Comparison of ENCODE assay signal across 19 cellular contexts in genomic region chr16:74625500-74626350, GRCh38. TPM values are rescaled to one million over a fixed set of nuclear protein-coding genes. Genes with fewer than 3 reads are reported as not detected.
DNase-seq lines count a peak whose midpoint lies in the region; ATAC-seq and TF ChIP-seq lines count a peak whose summit lies in the region.
"Had no signal": no experiment of that assay in that cellular context is flagged by ENCODE, and none has a peak within 500 bp of the region (broad histone marks: within the 10 kb centered on the region; RNA-seq: fewer than 3 reads in every experiment).

No MANE protein-coding gene starts in this region.

- peaks cover 10% of the 10 kb centered on the region for H3K4me1 ChIP-seq in GM23338 (ENCODE audit: insufficient read depth)
- H3K4me1 ChIP-seq: ascending aorta, foreskin keratinocyte, uterus had no signal

- peaks cover 87% of the 10 kb centered on the region for H3K36me3 ChIP-seq in GM23338 (ENCODE audit: insufficient read depth)
- H3K36me3 ChIP-seq: uterus had no signal

- no peak overlapping the region for H2AFZ ChIP-seq in GM23338

- H3K4me3 Mint-ChIP-seq in activated T-cell treated with anti-CD3 and anti-CD28 coated beads, Interleukin-2, amount 50 U/mL, for 72 hours, result peak overlapping the region; percentile 75 to 87
- H3K4me3 Mint-ChIP-seq in GM23338, result no peak overlapping the region
- no peak overlapping the region for H3K4me3 Mint-ChIP-seq in stimulated activated memory B cell treated with anti-CD40 and anti-IgM and Interleukin-4, amounts not matched to agents 10 μg/mL and 1 μg/mL and 100 μg/mL, for 72 hours

- no peaks in the 10 kb centered on the region for H3K9me2 ChIP-seq in GM23338 (ENCODE audit: insufficient read depth)

- H3K9me3 Mint-ChIP-seq in activated T-cell treated with anti-CD3 and anti-CD28 coated beads, Interleukin-2, amount 50 U/mL, for 72 hours, result no peaks in the 10 kb centered on the region
- H3K9me3 Mint-ChIP-seq in GM23338, result no peaks in the 10 kb centered on the region
- no peaks in the 10 kb centered on the region for H3K9me3 Mint-ChIP-seq in stimulated activated memory B cell treated with anti-CD40 and anti-IgM and Interleukin-4, amounts not matched to agents 10 μg/mL and 1 μg/mL and 100 μg/mL, for 72 hours
- H3K9me3 Mint-ChIP-seq: T-helper 1 cell treated with Interleukin-12 subunit alpha and Interleukin-12 subunit beta and Interleukin-4 antibody, amounts not matched to agents 30 μg/mL and 1 μg/mL, for 36 hours had no signal

- H3K27ac Mint-ChIP-seq in activated T-cell treated with anti-CD3 and anti-CD28 coated beads, Interleukin-2, amount 50 U/mL, for 72 hours, result peak overlapping the region; percentile 95
- no peak overlapping the region for H3K27ac Mint-ChIP-seq in GM23338
- peak overlapping the region; percentile 67 for H3K27ac Mint-ChIP-seq in stimulated activated memory B cell treated with anti-CD40 and anti-IgM and Interleukin-4, amounts not matched to agents 10 μg/mL and 1 μg/mL and 100 μg/mL, for 72 hours
- H3K27ac Mint-ChIP-seq: T-helper 1 cell treated with Interleukin-12 subunit alpha and Interleukin-12 subunit beta and Interleukin-4 antibody, amounts not matched to agents 30 μg/mL and 1 μg/mL, for 36 hours had no signal

- peaks cover 19% of the 10 kb centered on the region for H3F3A ChIP-seq in GM23338 (replicated peaks; ENCODE audit: low read depth)

- peak overlapping the region; percentile 9; the same call in 1 of the 2 replicates for H3K27ac ChIP-seq in GM23338 (ENCODE audit: low read depth)
- H3K27ac ChIP-seq: ascending aorta, foreskin keratinocyte had no signal

- H3K27me3 Mint-ChIP-seq in activated T-cell treated with anti-CD3 and anti-CD28 coated beads, Interleukin-2, amount 50 U/mL, for 72 hours (ENCODE audit: low read depth), result no peaks in the 10 kb centered on the region
- H3K27me3 Mint-ChIP-seq in GM23338 (ENCODE audit: insufficient read depth, low read depth, poor library complexity), result peaks cover 1% of the 10 kb centered on the region
- H3K27me3 Mint-ChIP-seq in stimulated activated memory B cell treated with anti-CD40 and anti-IgM and Interleukin-4, amounts not matched to agents 10 μg/mL and 1 μg/mL and 100 μg/mL, for 72 hours, result no peaks in the 10 kb centered on the region

- no peak overlapping the region for H3K4me2 ChIP-seq in GM23338

- peaks cover 14 to 59% of the 10 kb centered on the region in 2 donors for H3K36me3 Mint-ChIP-seq in activated T-cell treated with anti-CD3 and anti-CD28 coated beads, Interleukin-2, amount 50 U/mL, for 72 hours (ENCODE audit: insufficient read depth in 2 of 2)
- peaks cover 99% of the 10 kb centered on the region for H3K36me3 Mint-ChIP-seq in GM23338 (ENCODE audit: low read depth)
- peaks cover 71% of the 10 kb centered on the region for H3K36me3 Mint-ChIP-seq in stimulated activated memory B cell treated with anti-CD40 and anti-IgM and Interleukin-4, amounts not matched to agents 10 μg/mL and 1 μg/mL and 100 μg/mL, for 72 hours

- peak; percentile 24 to 29 for ATAC-seq in activated T-cell treated with anti-CD3 and anti-CD28 coated beads, Interleukin-2, amount 50 U/mL, for 72 hours (replicated peaks in 1 of 2)
- no peak for ATAC-seq in GM23338
- no peak for ATAC-seq in stimulated activated memory B cell treated with anti-CD40 and anti-IgM and Interleukin-4, amounts not matched to agents 10 μg/mL and 1 μg/mL and 100 μg/mL, for 72 hours
- ATAC-seq: foreskin keratinocyte had no signal

- H3K4me1 Mint-ChIP-seq in activated T-cell treated with anti-CD3 and anti-CD28 coated beads, Interleukin-2, amount 50 U/mL, for 72 hours (ENCODE audit: low read depth), result peaks cover 62% of the 10 kb centered on the region
- peaks cover 16% of the 10 kb centered on the region; the same call in 2 of the 3 replicates for H3K4me1 Mint-ChIP-seq in GM23338
- peaks cover 35% of the 10 kb centered on the region for H3K4me1 Mint-ChIP-seq in stimulated activated memory B cell treated with anti-CD40 and anti-IgM and Interleukin-4, amounts not matched to agents 10 μg/mL and 1 μg/mL and 100 μg/mL, for 72 hours

- no peak for TF ChIP-seq CTCF in GM23338 (conservative IDR thresholded peaks at IDR 0.05; ENCODE audit: low read depth in 2 of 2)

- no peaks in the 10 kb centered on the region for H3K27me3 ChIP-seq in GM23338 (ENCODE audit: insufficient read depth)
- H3K27me3 ChIP-seq: ascending aorta, foreskin keratinocyte, uterus had no signal

- DNase-seq in activated T-cell treated with anti-CD3 and anti-CD28 coated beads, Interleukin-2, amount 50 U/mL, for 72 hours, result peak; percentile 28 to 42
- no peak for DNase-seq in activated T-cell treated with anti-CD3 and anti-CD28 coated beads, Interleukin-2, amount 50 U/mL, for 48 hours
- DNase-seq in GM23338 (ENCODE audit: low spot score) (no peak), islet precursor cell (peak; percentile 10), NCI-H2029 (lab: John Stamatoyannopoulos, UW) (no peak), NCI-H446 (lab: John Stamatoyannopoulos, UW) (no peak), nucleus accumbens (lab: John Stamatoyannopoulos, UW) (no peak)
- DNase-seq: COR-L47, foreskin keratinocyte, HCEC 1CT, hypothalamus, kidney glomerular epithelial cell, NCI-H1092, NCI-H69, SIG-M5, uterus had no signal

- no peak overlapping the region for H3K4me3 ChIP-seq in GM23338
- H3K4me3 ChIP-seq: ascending aorta, uterus had no signal

- H4K20me1 ChIP-seq in GM23338 (replicated peaks; ENCODE audit: insufficient read depth), result peaks cover 60% of the 10 kb centered on the region

- H3K79me2 ChIP-seq in GM23338 (replicated peaks; ENCODE audit: insufficient read depth), result peaks cover 13% of the 10 kb centered on the region; the same call in 1 of the 2 replicates

TF ChIP-seq in GM23338, 12 proteins besides CTCF, POLR2A, EP300 and RAD21 (continues in another document):
- TF ChIP-seq NANOG (IDR thresholded peaks at IDR 0.05; ENCODE audit: borderline replicate concordance) (no peak), EZH2 (IDR thresholded peaks at IDR 0.05; ENCODE audit: low read depth, unreplicated experiment) (no peak), CREB1 (CRISPR knock-in tag; IDR thresholded peaks at IDR 0.05; ENCODE audit: low read depth) (no peak), ZNF114 (CRISPR knock-in tag; IDR thresholded peaks at IDR 0.05) (no peak), REST (IDR thresholded peaks at IDR 0.05; ENCODE audit: unreplicated experiment) (no peak)
- TF ChIP-seq, protein P1, sequence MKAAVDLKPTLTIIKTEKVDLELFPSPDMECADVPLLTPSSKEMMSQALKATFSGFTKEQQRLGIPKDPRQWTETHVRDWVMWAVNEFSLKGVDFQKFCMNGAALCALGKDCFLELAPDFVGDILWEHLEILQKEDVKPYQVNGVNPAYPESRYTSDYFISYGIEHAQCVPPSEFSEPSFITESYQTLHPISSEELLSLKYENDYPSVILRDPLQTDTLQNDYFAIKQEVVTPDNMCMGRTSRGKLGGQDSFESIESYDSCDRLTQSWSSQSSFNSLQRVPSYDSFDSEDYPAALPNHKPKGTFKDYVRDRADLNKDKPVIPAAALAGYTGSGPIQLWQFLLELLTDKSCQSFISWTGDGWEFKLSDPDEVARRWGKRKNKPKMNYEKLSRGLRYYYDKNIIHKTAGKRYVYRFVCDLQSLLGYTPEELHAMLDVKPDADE (IDR thresholded peaks at IDR 0.05), result no peak

RNA-seq across cellular contexts. Expression of gene GLG1, which starts 18.8 kb away (rescaled TPM):
- total RNA-seq in activated T-cell treated with anti-CD3 and anti-CD28 coated beads, Interleukin-2, amount 50 U/mL, for 72 hours, result 10 to 100 TPM; 67.4 to 72.3 TPM
- 211 and 226 TPM in 2 replicates for total RNA-seq in GM23338 (2014; rRNA removed; shearing (Covaris generic))
- polyA plus RNA-seq in GM23338 (2016; fragmentation: Nextera tagmentation; extraction: Ambion mirVana), result 58.8 and 61.2 TPM in 2 replicates

RNA-seq across cellular contexts. Expression of gene RFWD3, which starts 41.0 kb away (rescaled TPM):
- 100 to 1,000 TPM; 114 TPM for total RNA-seq in activated T-cell treated with anti-CD3 and anti-CD28 coated beads, Interleukin-2, amount 50 U/mL, for 72 hours
- total RNA-seq in GM23338 (2014; rRNA removed; shearing (Covaris generic)), result 105 and 113 TPM in 2 replicates
- 27.6 and 28.1 TPM in 2 replicates for polyA plus RNA-seq in GM23338 (2016; fragmentation: Nextera tagmentation; extraction: Ambion mirVana)

Comparison
In these comparisons a context has a peak if more than half of its experiments do, and no peak if none do; other contexts are left out.
1. DNase-seq: peak in activated T-cell treated with anti-CD3 and anti-CD28 coated beads, Interleukin-2, amount 50 U/mL, for 72 hours (2 of 2) and islet precursor cell (single experiment); none in activated T-cell treated with anti-CD3 and anti-CD28 coated beads, Interleukin-2, amount 50 U/mL, for 48 hours (0 of 2), GM23338 (single experiment), NCI-H2029 (single experiment), NCI-H446 (0 of 2) and nucleus accumbens (0 of 56).
2. ATAC-seq: peak in activated T-cell treated with anti-CD3 and anti-CD28 coated beads, Interleukin-2, amount 50 U/mL, for 72 hours (2 of 2); none in GM23338 (single experiment) and stimulated activated memory B cell treated with anti-CD40 and anti-IgM and Interleukin-4, amounts not matched to agents 10 μg/mL and 1 μg/mL and 100 μg/mL, for 72 hours (single experiment).
3. H3K4me3 Mint-ChIP-seq: peak in activated T-cell treated with anti-CD3 and anti-CD28 coated beads, Interleukin-2, amount 50 U/mL, for 72 hours (2 of 2); none in GM23338 (single experiment) and stimulated activated memory B cell treated with anti-CD40 and anti-IgM and Interleukin-4, amounts not matched to agents 10 μg/mL and 1 μg/mL and 100 μg/mL, for 72 hours (single experiment).